Comparison of ENCODE assay signal across 25 cellular contexts in the genomic region with DNA sequence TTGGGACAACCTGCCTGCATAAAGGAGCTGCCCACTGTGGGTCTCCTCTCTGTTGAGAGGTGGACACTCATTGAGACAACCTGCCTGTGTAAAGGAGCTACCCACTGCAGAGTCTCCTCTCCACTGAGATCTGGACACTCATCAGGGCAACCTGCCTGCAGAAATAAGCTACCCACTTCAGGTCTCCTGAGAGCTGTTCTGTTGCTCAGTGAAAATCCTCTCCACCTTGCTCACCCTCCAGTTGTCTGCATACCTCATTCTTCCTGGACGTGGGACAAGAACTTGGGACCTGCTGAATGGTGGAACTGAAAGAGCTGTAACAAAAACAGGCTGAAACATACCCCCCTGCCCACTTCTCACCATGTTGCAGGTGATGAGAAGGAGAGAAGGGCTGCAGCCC.
"Had no signal": no experiment of that assay in that cellular context is flagged by ENCODE, and none has a peak within 500 bp of the region (broad histone marks: within the 10 kb centered on the region; RNA-seq: fewer than 3 reads in every experiment).

No MANE protein-coding gene starts in this region.

- FAIRE-seq: HepG2 had no signal

- H3K27ac ChIP-seq: HL-60, KMS-11, PC-9, Peyer's patch, SJCRH30 had no signal

- H3K27me3 ChIP-seq: Peyer's patch, SJCRH30 had no signal

- H3K9ac ChIP-seq: KMS-11 had no signal

- H3K4me2 ChIP-seq: KMS-11, PC-9 had no signal

- H3K4me3 ChIP-seq: PC-9, Peyer's patch, SJCRH30 had no signal

- H3K36me3 ChIP-seq: Peyer's patch, SJCRH30 had no signal

- ATAC-seq: HepG2, Right ventricle myocardium inferior, SK-N-SH treated with all-trans-retinoic acid at 6 μM for 48 hours had no signal

- H3K9me3 ChIP-seq: SJCRH30 had no signal

- H2AFZ ChIP-seq: PC-9 had no signal

- H3K4me1 ChIP-seq: Peyer's patch, SJCRH30 had no signal

- DNase-seq: IMR-90, Kasumi-1, MM.1S, NCI-H1092 treated with DMSO at 0.1 percent for 48 hours, NCI-H1436 treated with DMSO at 0.1 percent for 48 hours, NCI-H1694, NCI-H187 treated with DMSO at 0.1 percent for 48 hours, NCI-H2029 treated with DMSO at 0.1 percent for 48 hours, NCI-H2107, NCI-H226, NCI-H446, NCI-H510A, NCI-H524 treated with DMSO at 0.1 percent for 48 hours, NCI-H69, NCI-H774, PC-9, Peyer's patch, SHP77 treated with DMSO at 0.1 percent for 48 hours, SJCRH30, T-helper 1 cell had no signal
